In genomic region chr4:83012631-83013419, GRCh38 we compare ENCODE assay signal across 8 cellular contexts. TPM values are rescaled to one million over a fixed set of nuclear protein-coding genes. Genes with fewer than 3 reads are reported as not detected.
DNase-seq lines count a peak whose midpoint lies in the region; ATAC-seq and TF ChIP-seq lines count a peak whose summit lies in the region.

No MANE protein-coding gene starts in this region.

- POLR2A ChIA-PET in RWPE1 (lab: Yijun Ruan, JAX; ENCODE audit: low non-redundant PET): interaction anchor here (0.5 to 1.0 kb wide), 3 partner anchors 21 to 112 kb away, joined by 3 to 9 read pairs (median 6); partner anchors contain the start of genes COPS4 and THAP9

- H3K4me3 Mint-ChIP-seq in nephron progenitor cell: peak overlapping the region; percentile 88
- H3K4me3 Mint-ChIP-seq in stimulated activated naive CD8-positive, alpha-beta T cell treated with anti-CD3 and anti-CD28 coated beads, Interleukin-15, amount 100 ng/mL, for 72 hours: peak overlapping the region; percentile 89 to 99

- peak overlapping the region; percentile 72 for H3K27ac Mint-ChIP-seq in nephron progenitor cell
- peak overlapping the region; percentile 98 for H3K27ac Mint-ChIP-seq in stimulated activated naive CD8-positive, alpha-beta T cell treated with anti-CD3 and anti-CD28 coated beads, Interleukin-15, amount 100 ng/mL, for 72 hours

- ATAC-seq in stimulated activated naive CD8-positive, alpha-beta T cell treated with anti-CD3 and anti-CD28 coated beads, Interleukin-15, amount 100 ng/mL, for 72 hours: peak; percentile 87

- H3K9me3 Mint-ChIP-seq in nephron progenitor cell: peaks cover 7% of the 10 kb centered on the region
- no peaks in the 10 kb centered on the region for H3K9me3 Mint-ChIP-seq in stimulated activated naive CD8-positive, alpha-beta T cell treated with anti-CD3 and anti-CD28 coated beads, Interleukin-15, amount 100 ng/mL, for 72 hours

- peak; percentile 36; the same call in 1 of the 2 replicates for TF ChIP-seq CTCF in LNCaP clone FGC (IDR thresholded peaks at IDR 0.05; ENCODE audit: control insufficient read depth, extremely low read depth, insufficient read depth)
- TF ChIP-seq CTCF in RWPE1 (conservative IDR thresholded peaks at IDR 0.05; ENCODE audit: low read depth): peak; percentile 32; the same call in 1 of the 2 replicates
- TF ChIP-seq CTCF in nephron progenitor cell (IDR thresholded peaks at IDR 0.05): peak; percentile 56

- H3K36me3 Mint-ChIP-seq in nephron progenitor cell (ENCODE audit: low read depth): peaks cover 3% of the 10 kb centered on the region

- H3K27ac ChIP-seq in RWPE1: peak overlapping the region; percentile 89

- no peaks in the 10 kb centered on the region for H3K27me3 Mint-ChIP-seq in nephron progenitor cell (ENCODE audit: low read depth, poor library complexity)
- H3K27me3 Mint-ChIP-seq in stimulated activated naive CD8-positive, alpha-beta T cell treated with anti-CD3 and anti-CD28 coated beads, Interleukin-15, amount 100 ng/mL, for 72 hours: no peaks in the 10 kb centered on the region

- peak overlapping the region; percentile 63 for H3K4me3 ChIP-seq in LNCaP clone FGC (ENCODE audit: low read depth, low read length)

- CTCF ChIA-PET in RWPE1 (lab: Yijun Ruan, JAX): interaction anchor here (0.6 to 0.9 kb wide), 3 partner anchors 23 to 141 kb away, joined by 3 to 4 read pairs (median 3); no protein-coding TSS in a partner anchor

- DNase-seq in ELR (ENCODE audit: low read depth) (peak; percentile 98), H4 (ENCODE audit: low spot score) (peak; percentile 96), LNCaP clone FGC (ENCODE audit: low read depth) (peak; percentile 99), RWPE1 (ENCODE audit: low spot score) (peak; percentile 96), fibroblast of the conjunctiva (ENCODE audit: low read depth) (peak; percentile 96), nephron progenitor cell (peak; percentile 98)
- peak; percentile 97 for DNase-seq in activated effector memory CD4-positive, alpha-beta T cell treated with Interleukin-2 at 50 U/mL for 16 hours
- peak; percentile 98 for DNase-seq in stimulated activated naive CD8-positive, alpha-beta T cell treated with anti-CD3 and anti-CD28 coated beads, Interleukin-15, amount 100 ng/mL, for 72 hours

- peaks cover 46% of the 10 kb centered on the region for H3K4me1 Mint-ChIP-seq in nephron progenitor cell
- H3K4me1 Mint-ChIP-seq in stimulated activated naive CD8-positive, alpha-beta T cell treated with anti-CD3 and anti-CD28 coated beads, Interleukin-15, amount 100 ng/mL, for 72 hours: peaks cover 41% of the 10 kb centered on the region

RNA-seq across cellular contexts. Expression of gene LIN54, which starts 2.2 kb away (rescaled TPM):
- 13.9 and 15.4 TPM in 2 replicates for total RNA-seq in H4 (2014; rRNA removed; shearing (Covaris generic))

RNA-seq across cellular contexts. Expression of gene COPS4, which starts 22.2 kb away (rescaled TPM):
- 99.9 and 103 TPM in 2 replicates for total RNA-seq in H4 (2014; rRNA removed; shearing (Covaris generic))

Comparison
In these comparisons a context has a peak if more than half of its experiments do, and no peak if none do; other contexts are left out.
1. Peak in every context shown above with its lines: DNase-seq, ATAC-seq, H3K4me3 ChIP-seq and H3K27ac ChIP-seq.